12 cellular contexts compared by ENCODE assay signal in the genomic region with DNA sequence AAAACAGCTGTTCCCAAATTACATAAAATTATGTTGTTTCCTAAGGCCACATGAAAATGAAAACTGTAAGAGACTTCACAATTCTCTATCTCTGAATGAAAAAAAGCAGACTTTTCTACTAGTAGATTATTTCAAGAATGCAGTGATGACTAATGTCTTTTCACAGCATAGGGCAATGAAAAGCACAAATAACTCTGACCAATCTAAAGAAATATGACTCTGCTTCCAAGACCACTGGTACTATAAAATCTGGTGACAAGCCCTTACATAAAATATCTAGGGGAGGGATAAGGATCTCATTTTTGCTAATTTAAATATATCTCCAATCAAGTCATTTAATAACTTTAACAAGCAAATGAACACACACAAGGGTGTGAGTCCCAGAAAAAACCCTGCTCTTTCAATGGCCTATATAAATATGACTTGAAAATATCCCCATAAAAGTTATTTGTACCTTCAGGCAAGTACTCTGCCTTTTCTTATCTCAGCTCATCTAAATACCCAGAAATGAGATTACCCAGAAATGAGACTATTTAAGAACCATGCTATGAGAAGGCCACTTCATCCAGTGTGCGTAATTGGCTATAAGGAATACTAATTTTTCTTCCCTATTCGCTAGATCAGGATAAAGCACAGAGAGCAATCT.
DNase-seq lines count a peak whose midpoint lies in the region; ATAC-seq and TF ChIP-seq lines count a peak whose summit lies in the region.
"Had no signal": no experiment of that assay in that cellular context is flagged by ENCODE, and none has a peak within 500 bp of the region (broad histone marks: within the 10 kb centered on the region; RNA-seq: fewer than 3 reads in every experiment).

No MANE protein-coding gene starts in this region.

- H3K9me2 ChIP-seq in PC-3 (replicated peaks; ENCODE audit: low read length): no peaks in the 10 kb centered on the region

- no peaks in the 10 kb centered on the region for H3K27me3 Mint-ChIP-seq in activated naive CD8-positive, alpha-beta T cell treated with anti-CD3 and anti-CD28 coated beads for 36 hours

- H3K4me1 Mint-ChIP-seq in activated naive CD8-positive, alpha-beta T cell treated with anti-CD3 and anti-CD28 coated beads for 36 hours: peaks cover 20% of the 10 kb centered on the region
- H3K4me1 Mint-ChIP-seq: memory B cell had no signal

- no peaks in the 10 kb centered on the region for H3K36me3 ChIP-seq in PC-3 (ENCODE audit: low read depth, low read length)
- H3K36me3 ChIP-seq in osteoblast (ENCODE audit: insufficient read depth, low read length): peaks cover 3% of the 10 kb centered on the region
- H3K36me3 ChIP-seq in MG63: no peaks in the 10 kb centered on the region
- H3K36me3 ChIP-seq: vagina had no signal

- no peaks in the 10 kb centered on the region for H4K20me1 ChIP-seq in PC-3 (ENCODE audit: low read length)
- H4K20me1 ChIP-seq in osteoblast (ENCODE audit: insufficient read depth, low read length): no peaks in the 10 kb centered on the region

- peak; percentile 94 for ATAC-seq in PC-3
- ATAC-seq: Right ventricle myocardium inferior had no signal

- peak; percentile 88 for DNase-seq in ELR (ENCODE audit: low read depth)
- peak; percentile 69 for DNase-seq in PC-3
- DNase-seq in dermis blood vessel endothelial cell: peak; percentile 63
- DNase-seq in osteoblast (ENCODE audit: insufficient read length, low spot score, missing footprints): no peak
- no peak for DNase-seq in activated naive CD8-positive, alpha-beta T cell treated with anti-CD3 and anti-CD28 coated beads for 36 hours
- no peak for DNase-seq in NK-92 (lab: John Stamatoyannopoulos, UW; ENCODE audit: unreplicated experiment)
- DNase-seq in NCI-H526 (lab: John Stamatoyannopoulos, UW): no peak
- DNase-seq in MG63: no peak
- DNase-seq: NCI-H1436 treated with DMSO at 0.1 percent for 48 hours had no signal

- H3F3A ChIP-seq in PC-3 (ENCODE audit: low read length, unreplicated experiment): no peaks in the 10 kb centered on the region

- TF ChIP-seq CTCF in PC-3 (conservative IDR thresholded peaks at IDR 0.05; ENCODE audit: low read depth, low read length) (no peak), osteoblast (IDR thresholded peaks at IDR 0.05; ENCODE audit: extremely low read depth, low read depth, low read length) (no peak)

- intact Hi-C loops in PC-3 (cut with micrococcal nuclease): no loop called here

- H3K79me2 ChIP-seq in PC-3 (ENCODE audit: low read length): no peaks in the 10 kb centered on the region
- H3K79me2 ChIP-seq in osteoblast (ENCODE audit: insufficient read depth, low read length): peaks cover 62% of the 10 kb centered on the region

- H3K4me2 ChIP-seq in PC-3 (ENCODE audit: low read length) (peak overlapping the region; percentile 45), osteoblast (ENCODE audit: insufficient read depth, low read length) (peak overlapping the region; percentile 68)

- H3K27me3 ChIP-seq in PC-3 (ENCODE audit: low read length) (no peaks in the 10 kb centered on the region), osteoblast (ENCODE audit: insufficient read depth, low read length) (no peaks in the 10 kb centered on the region), MG63 (no peaks in the 10 kb centered on the region)
- H3K27me3 ChIP-seq: vagina had no signal

- H3K9me3 ChIP-seq in PC-3 (ENCODE audit: low read length) (no peaks in the 10 kb centered on the region), osteoblast (ENCODE audit: low read depth, low read length) (no peaks in the 10 kb centered on the region), MG63 (no peaks in the 10 kb centered on the region)
- H3K9me3 ChIP-seq: vagina had no signal

- POLR2A ChIA-PET in PC-3 (lab: Charles Lee; ENCODE audit: unreplicated experiment): no interaction called here

- BruUV-seq in PC-3 (replicated peaks; lab: Mats Ljungman, UMichigan): no TSS peak

- H3K9me3 Mint-ChIP-seq in activated naive CD8-positive, alpha-beta T cell treated with anti-CD3 and anti-CD28 coated beads for 36 hours: no peaks in the 10 kb centered on the region
- H3K9me3 Mint-ChIP-seq: memory B cell had no signal

- peaks cover 22% of the 10 kb centered on the region for H3K4me1 ChIP-seq in PC-3 (ENCODE audit: insufficient read depth, low read length)
- H3K4me1 ChIP-seq in osteoblast (ENCODE audit: insufficient read depth, low read length): peaks cover 32% of the 10 kb centered on the region

- no peak overlapping the region for H3K4me3 ChIP-seq in PC-3 (ENCODE audit: low read length)
- no peak overlapping the region for H3K4me3 ChIP-seq in osteoblast (ENCODE audit: insufficient read depth, low read length)
- H3K4me3 ChIP-seq in MG63: no peak overlapping the region
- H3K4me3 ChIP-seq: vagina had no signal

- H3K27ac ChIP-seq in PC-3 (ENCODE audit: low read length) (peak overlapping the region; percentile 46), osteoblast (ENCODE audit: low read depth, low read length) (peak overlapping the region; percentile 81)
- H3K27ac ChIP-seq: vagina had no signal

- CTCF ChIA-PET in PC-3 (lab: Charles Lee): no interaction called here

- no peak overlapping the region for H3K4me3 Mint-ChIP-seq in activated naive CD8-positive, alpha-beta T cell treated with anti-CD3 and anti-CD28 coated beads for 36 hours
- H3K4me3 Mint-ChIP-seq: memory B cell had no signal

- H2AFZ ChIP-seq in PC-3 (ENCODE audit: low read length) (no peak overlapping the region), osteoblast (ENCODE audit: low read length) (no peak overlapping the region)

- no peak overlapping the region for H3K9ac ChIP-seq in PC-3 (ENCODE audit: low read length)

- no peak overlapping the region for H3K27ac Mint-ChIP-seq in activated naive CD8-positive, alpha-beta T cell treated with anti-CD3 and anti-CD28 coated beads for 36 hours
- H3K27ac Mint-ChIP-seq: memory B cell had no signal

- peaks cover 17% of the 10 kb centered on the region for H3K36me3 Mint-ChIP-seq in activated naive CD8-positive, alpha-beta T cell treated with anti-CD3 and anti-CD28 coated beads for 36 hours
- H3K36me3 Mint-ChIP-seq: memory B cell had no signal

Comparison
In these comparisons a context has a peak if more than half of its experiments do, and no peak if none do; other contexts are left out.
1. DNase-seq: peak in ELR (single experiment), PC-3 (single experiment) and dermis blood vessel endothelial cell (single experiment); none in osteoblast (single experiment), activated naive CD8-positive, alpha-beta T cell treated with anti-CD3 and anti-CD28 coated beads for 36 hours (single experiment), NK-92 (single experiment), NCI-H526 (0 of 2) and MG63 (single experiment).